Comparison of ENCODE assay signal across 11 cellular contexts in genomic region chr11:46271875-46272815, GRCh38. TPM values are rescaled to one million over a fixed set of nuclear protein-coding genes. Genes with fewer than 3 reads are reported as not detected.
DNase-seq lines count a peak whose midpoint lies in the region; ATAC-seq, FAIRE-seq and TF ChIP-seq lines count a peak whose summit lies in the region.
"Had no signal": no experiment of that assay in that cellular context is flagged by ENCODE, and none has a peak within 500 bp of the region (broad histone marks: within the 10 kb centered on the region; RNA-seq: fewer than 3 reads in every experiment).

No MANE protein-coding gene starts in this region.

- BruUV-seq in HepG2 (replicated peaks; lab: Mats Ljungman, UMichigan): no TSS peak

- peak overlapping the region; percentile 32 for H3K27ac ChIP-seq in brain microvascular endothelial cell
- peak overlapping the region; percentile 15 for H3K27ac ChIP-seq in muscle layer of colon (ENCODE audit: low read depth, low read length)
- peak overlapping the region; percentile 90 to 94 (median 92) for H3K27ac ChIP-seq in transverse colon
- H3K27ac ChIP-seq in HepG2 (ENCODE audit: extremely low read length, insufficient read depth, low read length): no peak overlapping the region

- TF ChIP-seq POLR2A in transverse colon (IDR thresholded peaks at IDR 0.05) (peak; percentile 2), HepG2 (IDR thresholded peaks at IDR 0.05; ENCODE audit: insufficient read depth in 1 of 2, low read depth in 2 of 2, low read length in 2 of 2) (no peak)

- H3K4me3 ChIP-seq in brain microvascular endothelial cell (ENCODE audit: low read depth, low read length): no peak overlapping the region
- no peak overlapping the region for H3K4me3 ChIP-seq in muscle layer of colon (ENCODE audit: low read depth in 1 of 2, low read length in 2 of 2)
- H3K4me3 ChIP-seq in transverse colon: no peak overlapping the region
- no peak overlapping the region for H3K4me3 ChIP-seq in HepG2 (replicated peaks in 1 of 3; ENCODE audit: insufficient read depth in 1 of 3, low read depth in 2 of 3, low read length in 3 of 3)

- TF ChIP-seq EP300 in transverse colon (IDR thresholded peaks at IDR 0.05; ENCODE audit: low read depth) (no peak), HepG2 (IDR thresholded peaks at IDR 0.05; ENCODE audit: low read depth in 2 of 2, low read length in 2 of 2) (no peak), HepG2 (CRISPR knock-in tag; IDR thresholded peaks at IDR 0.05; ENCODE audit: borderline replicate concordance) (no peak)

- 0 to 65% methylated on average over 1 to 16 of the region's 16 CpGs for WGBS in transverse colon (ENCODE audit: low coverage in 1 of 2), 2 donors
- WGBS in HepG2 (ENCODE audit: low lambda C conversion rate): 32% methylated on average over 12 of the region's 16 CpGs

- H3K79me2 ChIP-seq in HepG2 (ENCODE audit: insufficient read depth, low read length): no peaks in the 10 kb centered on the region

- intact Hi-C loops in activated CD4-positive, alpha-beta T cell treated with anti-CD3 and anti-CD28 coated beads, Interleukin-2, amount 10 ng/mL, durations not matched to agents 24 days and 14 days (cut with micrococcal nuclease): no loop called here
- intact Hi-C loops in transverse colon (cut with DNase I; ENCODE audit: low total_unique reads) (no loop called here), HepG2 (cut with micrococcal nuclease; ENCODE audit: unreplicated experiment) (loop anchor here (2.0 kb wide), 1 partner anchor 19 kb away; no protein-coding TSS in a partner anchor)

- H3K4me3 Mint-ChIP-seq in activated CD4-positive, alpha-beta T cell treated with anti-CD3 and anti-CD28 coated beads, Interleukin-2, amount 10 ng/mL, durations not matched to agents 24 days and 14 days: no peak overlapping the region

- TF ChIP-seq CTCF in brain microvascular endothelial cell (IDR thresholded peaks at IDR 0.05; ENCODE audit: low read depth, low read length, missing control alignments): no peak
- TF ChIP-seq CTCF in transverse colon (IDR thresholded peaks at IDR 0.05): no peak
- TF ChIP-seq CTCF in HepG2 (CRISPR knock-in tag; IDR thresholded peaks at IDR 0.05): no peak

- no peak for FAIRE-seq in HepG2 (lab: Jason Lieb, UNC)

- no peaks in the 10 kb centered on the region for H3K36me3 Mint-ChIP-seq in activated CD4-positive, alpha-beta T cell treated with anti-CD3 and anti-CD28 coated beads, Interleukin-2, amount 10 ng/mL, durations not matched to agents 24 days and 14 days (ENCODE audit: low read depth)

- no peaks in the 10 kb centered on the region for H3K9me3 Mint-ChIP-seq in activated CD4-positive, alpha-beta T cell treated with anti-CD3 and anti-CD28 coated beads, Interleukin-2, amount 10 ng/mL, durations not matched to agents 24 days and 14 days

- peak overlapping the region; percentile 30 for H3K27ac Mint-ChIP-seq in activated CD4-positive, alpha-beta T cell treated with anti-CD3 and anti-CD28 coated beads, Interleukin-2, amount 10 ng/mL, durations not matched to agents 24 days and 14 days

- in situ Hi-C loops in brain microvascular endothelial cell (cut with HindIII; ENCODE audit: low pct_ligation_motif_present, low sequenced_read_pairs) (no loop called here), transverse colon (cut with MboI; ENCODE audit: low pct_ligation_motif_present in 1 of 4, low pct_unique_long_range_greater_than_20kb in 1 of 4, low sequenced_read_pairs in 3 of 4) (no loop called here), HepG2 (cut with HindIII; ENCODE audit: extremely low pct_ligation_motif_present, low pct_unique_long_range_greater_than_20kb) (no loop called here)

- H3K9me3 ChIP-seq in muscle layer of colon (ENCODE audit: low read length) (no peaks in the 10 kb centered on the region), transverse colon (no peaks in the 10 kb centered on the region), HepG2 (ENCODE audit: low read length) (no peaks in the 10 kb centered on the region)

- no peak overlapping the region for H3K9ac ChIP-seq in muscle layer of colon (ENCODE audit: low read length)
- H3K9ac ChIP-seq in HepG2 (ENCODE audit: insufficient read depth, low read depth, low read length): no peak overlapping the region

- H3K4me1 ChIP-seq in muscle layer of colon (ENCODE audit: insufficient read depth, low read length) (peaks cover 56% of the 10 kb centered on the region), transverse colon (peaks cover 41 to 67% (median 57%) of the 10 kb centered on the region in 4 donors), HepG2 (ENCODE audit: insufficient read depth, low read length) (peaks cover 50% of the 10 kb centered on the region)

- peaks cover 3% of the 10 kb centered on the region for H4K20me1 ChIP-seq in HepG2 (ENCODE audit: insufficient read depth, low read length)

- H3K27me3 Mint-ChIP-seq in activated CD4-positive, alpha-beta T cell treated with anti-CD3 and anti-CD28 coated beads, Interleukin-2, amount 10 ng/mL, durations not matched to agents 24 days and 14 days: peaks cover 16% of the 10 kb centered on the region

- DNase-seq in activated CD4-positive, alpha-beta T cell treated with anti-CD3 and anti-CD28 coated beads, Interleukin-2, amount 10 ng/mL, durations not matched to agents 24 days and 14 days: no peak
- no peak for DNase-seq in activated CD4-positive, alpha-beta T cell treated with anti-CD3 and anti-CD28 coated beads, Interleukin-2, amount 50 U/mL, for 4 hours
- DNase-seq in brain microvascular endothelial cell (no peak), transverse colon (no peak), NCI-H1694 treated with DMSO at 0.1 percent for 48 hours (lab: John Stamatoyannopoulos, UW) (no peak), HepG2 (ENCODE audit: low spot score) (no peak), NK-92 (lab: John Stamatoyannopoulos, UW; ENCODE audit: unreplicated experiment) (no peak)
- DNase-seq: activated CD4-positive, alpha-beta T cell treated with anti-CD3 and anti-CD28 coated beads, Interleukin-2, amount 50 U/mL, for 1 hour; anterior cingulate cortex; stimulated activated naive CD8-positive, alpha-beta T cell treated with anti-CD3 and anti-CD28 coated beads, Interleukin-15, Interleukin-2, amounts not matched to agents 100 U/mL and 50 U/mL, for 24 hours had no signal

- H3K27me3 ChIP-seq in brain microvascular endothelial cell (replicated peaks) (no peaks in the 10 kb centered on the region), muscle layer of colon (ENCODE audit: control insufficient read depth in 1 of 2, insufficient read depth in 2 of 2, low read length in 2 of 2) (peaks cover 0 to 4% of the 10 kb centered on the region in 2 donors), transverse colon (peaks cover 6% of the 10 kb centered on the region), HepG2 (ENCODE audit: control insufficient read depth in 1 of 2, insufficient read depth in 2 of 2, low read length in 2 of 2) (peaks cover 3 to 68% of the 10 kb centered on the region in 2 experiments; a peak in 4 of 5 replicates)

- CTCF ChIA-PET in HepG2 (lab: Yijun Ruan, JAX; ENCODE audit: low intra/inter-chr PET ratio, low total read pairs): no interaction called here

- H3K4me1 Mint-ChIP-seq in activated CD4-positive, alpha-beta T cell treated with anti-CD3 and anti-CD28 coated beads, Interleukin-2, amount 10 ng/mL, durations not matched to agents 24 days and 14 days: peaks cover 4% of the 10 kb centered on the region

- POLR2A ChIA-PET in HepG2 (lab: Yijun Ruan, JAX): interaction anchor here (2.4 kb wide), 1 partner anchor 29 kb away, joined by 13 read pairs; no protein-coding TSS in a partner anchor

- H3K36me3 ChIP-seq in brain microvascular endothelial cell (replicated peaks) (no peaks in the 10 kb centered on the region), muscle layer of colon (ENCODE audit: insufficient read depth, low read length) (no peaks in the 10 kb centered on the region), transverse colon (no peaks in the 10 kb centered on the region), HepG2 (replicated peaks in 1 of 2; ENCODE audit: control insufficient read depth in 1 of 2, insufficient read depth in 2 of 2, low read length in 2 of 2) (no peaks in the 10 kb centered on the region)

- TF ChIP-seq RAD21 in HepG2 (CRISPR knock-in tag; IDR thresholded peaks at IDR 0.05): no peak

- ATAC-seq in HepG2: no peak
- ATAC-seq: stimulated activated naive CD8-positive, alpha-beta T cell treated with anti-CD3 and anti-CD28 coated beads, Interleukin-15, Interleukin-2, amounts not matched to agents 100 U/mL and 50 U/mL, for 24 hours had no signal

- H2AFZ ChIP-seq in HepG2 (ENCODE audit: low read length): no peak overlapping the region

- no peak overlapping the region for H3K4me2 ChIP-seq in HepG2 (ENCODE audit: low read depth, low read length)

TF ChIP-seq in HepG2, 621 proteins besides CTCF, POLR2A, EP300 and RAD21:
- no peak for TF ChIP-seq ZNF564 (CRISPR knock-in tag; IDR thresholded peaks at IDR 0.05)
- TF ChIP-seq ZNF670 (CRISPR knock-in tag; IDR thresholded peaks at IDR 0.05; ENCODE audit: borderline replicate concordance): no peak

RNA-seq across cellular contexts. Expression of gene CREB3L1, which starts 5.3 kb away (rescaled TPM):
- 0.09 and 0.17 TPM in 2 replicates for total RNA-seq in activated CD4-positive, alpha-beta T cell treated with anti-CD3 and anti-CD28 coated beads, Interleukin-2, amount 10 ng/mL, durations not matched to agents 24 days and 14 days
- 10 to 100 TPM; 35.8 to 50.7 (median 41.6) TPM for total RNA-seq in transverse colon
- not detected in 2 replicates for total RNA-seq in HepG2 (2016; rRNA removed; fragmentation: Illumina TruSeq; extraction: Trizol)
- total RNA-seq in HepG2 (2016; cell fraction: cytosol; rRNA removed; fragmentation: Illumina TruSeq; extraction: Trizol; ENCODE audit: low read depth): not detected in 2 replicates
- not detected in 2 replicates for total RNA-seq in HepG2 (2016; cell fraction: insoluble cytoplasmic fraction; rRNA removed; fragmentation: Illumina TruSeq; extraction: Trizol)
- not detected in 2 replicates for total RNA-seq in HepG2 (2016; cell fraction: membrane; rRNA removed; fragmentation: Illumina TruSeq; extraction: Trizol)
- total RNA-seq in HepG2 (2016; cell fraction: nucleus; rRNA removed; fragmentation: Illumina TruSeq; extraction: Trizol): not detected in 2 replicates
- polyA plus RNA-seq in HepG2 (2011; rRNA removed): not detected in 2 replicates
- not detected in 2 replicates for polyA plus RNA-seq in HepG2 (2011; cell fraction: cytosol; rRNA removed)
- not detected in 2 replicates for polyA plus RNA-seq in HepG2 (2011; cell fraction: nucleus; rRNA removed)
- polyA plus RNA-seq in HepG2 (2012): 0.04 TPM in 1 of 2 replicates, not detected in the other
- not detected in 2 replicates for polyA plus RNA-seq in HepG2 (2016; cell fraction: cytosol; fragmentation: Illumina TruSeq; extraction: Trizol; ENCODE audit: low read depth)
- not detected in 2 replicates for polyA plus RNA-seq in HepG2 (2016; cell fraction: insoluble cytoplasmic fraction; fragmentation: Illumina TruSeq; extraction: Trizol; ENCODE audit: low read depth)
- 0.13 TPM in 1 of 2 replicates, not detected in the other for polyA plus RNA-seq in HepG2 (2016; cell fraction: membrane; fragmentation: Illumina TruSeq; extraction: Trizol; ENCODE audit: low read depth)
- polyA plus RNA-seq in HepG2 (2016; cell fraction: nucleus; fragmentation: Illumina TruSeq; extraction: Trizol; ENCODE audit: insufficient read depth, low read depth): not detected in 2 replicates
- polyA minus RNA-seq in HepG2 (2011; rRNA and poly(A)+ RNA removed; ENCODE audit: low replicate concordance): 0.12 and 1.6 TPM in 2 replicates
- not detected in 2 replicates for polyA minus RNA-seq in HepG2 (2011; cell fraction: cytosol; rRNA and poly(A)+ RNA removed)
- not detected in 2 replicates for polyA minus RNA-seq in HepG2 (2011; cell fraction: nucleus; rRNA and poly(A)+ RNA removed)

Comparison
In these comparisons a context has a peak if more than half of its experiments do, and no peak if none do; other contexts are left out.
1. RNA of gene CREB3L1, which starts 5.3 kb away (total RNA-seq): 35.8 to 50.7 TPM in transverse colon; 0.09 to 0.17 TPM in activated CD4-positive, alpha-beta T cell treated with anti-CD3 and anti-CD28 coated beads, Interleukin-2, amount 10 ng/mL, durations not matched to agents 24 days and 14 days and not detected in HepG2; every median in the first group is over 10 times any median in the second.